In the genomic region with DNA sequence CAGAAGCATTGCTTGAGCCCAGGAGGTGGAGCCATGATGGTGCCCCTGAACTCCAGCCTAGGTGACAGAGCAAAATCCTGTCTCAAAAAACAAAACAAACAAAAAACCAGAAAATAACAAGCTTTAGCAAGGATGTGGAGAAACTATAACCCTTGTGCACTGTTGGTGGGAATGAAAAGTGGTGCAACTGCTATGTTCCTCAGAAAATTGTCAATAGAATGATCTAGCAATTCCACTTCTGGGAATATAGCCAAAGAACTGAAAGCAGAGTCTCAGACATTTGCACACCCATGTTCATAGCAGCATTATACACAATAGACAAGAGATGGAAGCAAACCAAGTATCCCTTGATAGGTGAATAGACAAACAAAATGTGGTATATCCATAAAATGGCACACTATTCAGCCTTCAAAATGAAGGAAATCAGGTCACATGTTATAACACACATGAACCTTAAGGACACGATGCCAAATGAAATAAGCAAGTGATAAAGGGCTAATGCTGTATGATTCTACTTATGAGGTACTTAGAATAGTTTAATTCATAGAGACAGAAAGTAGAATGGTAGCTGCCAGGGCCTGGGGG, we compare ENCODE assay signal across 18 cellular contexts.
"Had no signal": no experiment of that assay in that cellular context is flagged by ENCODE, and none has a peak within 500 bp of the region (broad histone marks: within the 10 kb centered on the region; RNA-seq: fewer than 3 reads in every experiment).

No MANE protein-coding gene starts in this region.

- H3K36me3 ChIP-seq: cardiac muscle cell, sigmoid colon had no signal

- H3K9me3 ChIP-seq: adrenal gland, esophagus squamous epithelium, gastroesophageal sphincter, heart right ventricle, sigmoid colon, stomach, testis had no signal

- ATAC-seq: activated CD8-positive, alpha-beta T cell treated with anti-CD3 and anti-CD28 coated beads for 36 hours; gastroesophageal sphincter; heart right ventricle; natural killer cell; stimulated activated effector memory CD8-positive, alpha-beta T cell treated with anti-CD3 and anti-CD28 coated beads, Interleukin-12 subunit alpha, Interleukin-12 subunit beta, amount 100 ng/mL, for 72 hours had no signal

- H3K4me3 ChIP-seq: adrenal gland, cardiac muscle cell, esophagus squamous epithelium, gastroesophageal sphincter, heart right ventricle, sigmoid colon, stomach, testis had no signal

- H3K4me1 ChIP-seq: adrenal gland, sigmoid colon, stomach, testis had no signal

- DNase-seq: activated B cell treated with CpG ODN at 0.5 μM for 24 hours; activated CD4-positive, alpha-beta T cell treated with anti-CD3 and anti-CD28 coated beads for 4 hours; activated CD8-positive, alpha-beta T cell treated with anti-CD3 and anti-CD28 coated beads for 36 hours; activated naive CD4-positive, alpha-beta T cell treated with anti-CD3 and anti-CD28 coated beads for 36 hours; activated T-cell treated with anti-CD3 and anti-CD28 coated beads, Interleukin-2, amount 50 U/mL, for 1 hour; adrenal gland; dermis blood vessel endothelial cell; effector memory CD4-positive, alpha-beta T cell; esophagus squamous epithelium; heart right ventricle; natural killer cell; sigmoid colon; stimulated activated CD4-positive, alpha-beta T cell treated with anti-CD3 and anti-CD28 coated beads, Interleukin-4, amount 100 ng/mL, for 24 hours; stomach; testis had no signal

- H3K27ac ChIP-seq: adrenal gland, cardiac muscle cell, esophagus squamous epithelium, gastroesophageal sphincter, heart right ventricle, sigmoid colon, stomach, testis had no signal
